In the genomic region with DNA sequence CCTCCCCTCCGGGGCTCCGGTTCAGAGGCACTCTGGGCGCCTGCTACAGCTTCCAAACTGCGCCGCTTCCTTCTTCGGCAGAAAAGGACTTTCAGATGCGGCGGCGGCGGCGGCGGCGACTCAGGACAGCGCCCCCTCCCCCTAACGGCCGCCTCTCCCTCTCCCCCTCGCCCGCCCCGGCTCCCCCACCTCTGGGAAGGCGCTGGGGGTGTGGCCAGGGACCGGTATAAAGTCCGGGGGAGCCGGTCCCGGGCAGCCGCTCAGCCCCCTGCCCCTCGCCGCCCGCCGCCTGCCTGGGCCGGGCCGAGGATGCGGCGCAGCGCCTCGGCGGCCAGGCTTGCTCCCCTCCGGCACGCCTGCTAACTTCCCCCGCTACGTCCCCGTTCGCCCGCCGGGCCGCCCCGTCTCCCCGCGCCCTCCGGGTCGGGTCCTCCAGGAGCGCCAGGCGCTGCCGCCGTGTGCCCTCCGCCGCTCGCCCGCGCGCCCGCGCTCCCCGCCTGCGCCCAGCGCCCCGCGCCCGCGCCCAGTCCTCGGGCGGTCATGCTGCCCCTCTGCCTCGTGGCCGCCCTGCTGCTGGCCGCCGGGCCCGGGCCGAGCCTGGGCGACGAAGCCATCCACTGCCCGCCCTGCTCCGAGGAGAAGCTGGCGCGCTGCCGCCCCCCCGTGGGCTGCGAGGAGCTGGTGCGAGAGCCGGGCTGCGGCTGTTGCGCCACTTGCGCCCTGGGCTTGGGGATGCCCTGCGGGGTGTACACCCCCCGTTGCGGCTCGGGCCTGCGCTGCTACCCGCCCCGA, we compare ENCODE assay signal across 1 cellular context.
TF ChIP-seq lines count a peak whose summit lies in the region.

A gene (plus strand): TSS at position 255 of the 792 bp plus-strand sequence. CDS start 286 bp downstream, at position 541.

TF ChIP-seq in K562, 482 proteins besides CTCF, POLR2A, EP300 and RAD21 (continued from another document and continues in another):
- TF ChIP-seq, protein P1, sequence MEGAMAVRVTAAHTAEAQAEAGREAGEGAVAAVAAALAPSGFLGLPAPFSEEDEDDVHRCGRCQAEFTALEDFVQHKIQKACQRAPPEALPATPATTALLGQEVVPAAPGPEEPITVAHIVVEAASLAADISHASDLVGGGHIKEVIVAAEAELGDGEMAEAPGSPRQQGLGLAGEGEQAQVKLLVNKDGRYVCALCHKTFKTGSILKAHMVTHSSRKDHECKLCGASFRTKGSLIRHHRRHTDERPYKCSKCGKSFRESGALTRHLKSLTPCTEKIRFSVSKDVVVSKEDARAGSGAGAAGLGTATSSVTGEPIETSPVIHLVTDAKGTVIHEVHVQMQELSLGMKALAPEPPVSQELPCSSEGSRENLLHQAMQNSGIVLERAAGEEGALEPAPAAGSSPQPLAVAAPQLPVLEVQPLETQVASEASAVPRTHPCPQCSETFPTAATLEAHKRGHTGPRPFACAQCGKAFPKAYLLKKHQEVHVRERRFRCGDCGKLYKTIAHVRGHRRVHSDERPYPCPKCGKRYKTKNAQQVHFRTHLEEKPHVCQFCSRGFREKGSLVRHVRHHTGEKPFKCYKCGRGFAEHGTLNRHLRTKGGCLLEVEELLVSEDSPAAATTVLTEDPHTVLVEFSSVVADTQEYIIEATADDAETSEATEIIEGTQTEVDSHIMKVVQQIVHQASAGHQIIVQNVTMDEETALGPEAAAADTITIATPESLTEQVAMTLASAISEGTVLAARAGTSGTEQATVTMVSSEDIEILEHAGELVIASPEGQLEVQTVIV (CRISPR knock-in tag; IDR thresholded peaks at IDR 0.05; ENCODE audit: borderline replicate concordance) = no peak
- no peak for TF ChIP-seq NBN (IDR thresholded peaks at IDR 0.05; ENCODE audit: low read depth)
- TF ChIP-seq CTBP1 (IDR thresholded peaks at IDR 0.05; ENCODE audit: borderline replicate concordance) = peak; percentile 57; the same call in 1 of the 2 replicates
- TF ChIP-seq, protein P2, sequence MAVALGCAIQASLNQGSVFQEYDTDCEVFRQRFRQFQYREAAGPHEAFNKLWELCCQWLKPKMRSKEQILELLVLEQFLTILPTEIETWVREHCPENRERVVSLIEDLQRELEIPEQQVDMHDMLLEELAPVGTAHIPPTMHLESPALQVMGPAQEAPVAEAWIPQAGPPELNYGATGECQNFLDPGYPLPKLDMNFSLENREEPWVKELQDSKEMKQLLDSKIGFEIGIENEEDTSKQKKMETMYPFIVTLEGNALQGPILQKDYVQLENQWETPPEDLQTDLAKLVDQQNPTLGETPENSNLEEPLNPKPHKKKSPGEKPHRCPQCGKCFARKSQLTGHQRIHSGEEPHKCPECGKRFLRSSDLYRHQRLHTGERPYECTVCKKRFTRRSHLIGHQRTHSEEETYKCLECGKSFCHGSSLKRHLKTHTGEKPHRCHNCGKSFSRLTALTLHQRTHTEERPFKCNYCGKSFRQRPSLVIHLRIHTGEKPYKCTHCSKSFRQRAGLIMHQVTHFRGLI (CRISPR knock-in tag; IDR thresholded peaks at IDR 0.05) = 0 out of 2 replicates have a peak, but pooled peaks have one; percentile 38
- TF ChIP-seq, protein P3, sequence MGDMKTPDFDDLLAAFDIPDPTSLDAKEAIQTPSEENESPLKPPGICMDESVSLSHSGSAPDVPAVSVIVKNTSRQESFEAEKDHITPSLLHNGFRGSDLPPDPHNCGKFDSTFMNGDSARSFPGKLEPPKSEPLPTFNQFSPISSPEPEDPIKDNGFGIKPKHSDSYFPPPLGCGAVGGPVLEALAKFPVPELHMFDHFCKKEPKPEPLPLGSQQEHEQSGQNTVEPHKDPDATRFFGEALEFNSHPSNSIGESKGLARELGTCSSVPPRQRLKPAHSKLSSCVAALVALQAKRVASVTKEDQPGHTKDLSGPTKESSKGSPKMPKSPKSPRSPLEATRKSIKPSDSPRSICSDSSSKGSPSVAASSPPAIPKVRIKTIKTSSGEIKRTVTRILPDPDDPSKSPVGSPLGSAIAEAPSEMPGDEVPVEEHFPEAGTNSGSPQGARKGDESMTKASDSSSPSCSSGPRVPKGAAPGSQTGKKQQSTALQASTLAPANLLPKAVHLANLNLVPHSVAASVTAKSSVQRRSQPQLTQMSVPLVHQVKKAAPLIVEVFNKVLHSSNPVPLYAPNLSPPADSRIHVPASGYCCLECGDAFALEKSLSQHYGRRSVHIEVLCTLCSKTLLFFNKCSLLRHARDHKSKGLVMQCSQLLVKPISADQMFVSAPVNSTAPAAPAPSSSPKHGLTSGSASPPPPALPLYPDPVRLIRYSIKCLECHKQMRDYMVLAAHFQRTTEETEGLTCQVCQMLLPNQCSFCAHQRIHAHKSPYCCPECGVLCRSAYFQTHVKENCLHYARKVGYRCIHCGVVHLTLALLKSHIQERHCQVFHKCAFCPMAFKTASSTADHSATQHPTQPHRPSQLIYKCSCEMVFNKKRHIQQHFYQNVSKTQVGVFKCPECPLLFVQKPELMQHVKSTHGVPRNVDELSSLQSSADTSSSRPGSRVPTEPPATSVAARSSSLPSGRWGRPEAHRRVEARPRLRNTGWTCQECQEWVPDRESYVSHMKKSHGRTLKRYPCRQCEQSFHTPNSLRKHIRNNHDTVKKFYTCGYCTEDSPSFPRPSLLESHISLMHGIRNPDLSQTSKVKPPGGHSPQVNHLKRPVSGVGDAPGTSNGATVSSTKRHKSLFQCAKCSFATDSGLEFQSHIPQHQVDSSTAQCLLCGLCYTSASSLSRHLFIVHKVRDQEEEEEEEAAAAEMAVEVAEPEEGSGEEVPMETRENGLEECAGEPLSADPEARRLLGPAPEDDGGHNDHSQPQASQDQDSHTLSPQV (IDR thresholded peaks at IDR 0.05) = peak; percentile 89; the same call in 1 of the 2 replicates
- TF ChIP-seq, protein P4, sequence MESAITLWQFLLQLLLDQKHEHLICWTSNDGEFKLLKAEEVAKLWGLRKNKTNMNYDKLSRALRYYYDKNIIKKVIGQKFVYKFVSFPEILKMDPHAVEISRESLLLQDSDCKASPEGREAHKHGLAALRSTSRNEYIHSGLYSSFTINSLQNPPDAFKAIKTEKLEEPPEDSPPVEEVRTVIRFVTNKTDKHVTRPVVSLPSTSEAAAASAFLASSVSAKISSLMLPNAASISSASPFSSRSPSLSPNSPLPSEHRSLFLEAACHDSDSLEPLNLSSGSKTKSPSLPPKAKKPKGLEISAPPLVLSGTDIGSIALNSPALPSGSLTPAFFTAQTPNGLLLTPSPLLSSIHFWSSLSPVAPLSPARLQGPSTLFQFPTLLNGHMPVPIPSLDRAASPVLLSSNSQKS (CRISPR knock-in tag; IDR thresholded peaks at IDR 0.05) = no peak
- no peak for TF ChIP-seq XRCC4 (IDR thresholded peaks at IDR 0.05; ENCODE audit: extremely low read depth, insufficient read depth, insufficient read length)
- TF ChIP-seq, protein P5, sequence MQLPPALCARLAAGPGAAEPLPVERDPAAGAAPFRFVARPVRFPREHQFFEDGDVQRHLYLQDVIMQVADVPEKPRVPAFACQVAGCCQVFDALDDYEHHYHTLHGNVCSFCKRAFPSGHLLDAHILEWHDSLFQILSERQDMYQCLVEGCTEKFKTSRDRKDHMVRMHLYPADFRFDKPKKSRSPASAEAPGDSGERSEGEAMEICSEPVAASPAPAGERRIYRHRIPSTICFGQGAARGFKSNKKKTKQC (CRISPR knock-in tag; IDR thresholded peaks at IDR 0.05) = 0 out of 2 replicates have a peak, but pooled peaks have one; percentile 26
- TF ChIP-seq RFX1 (IDR thresholded peaks at IDR 0.05) = no peak
- no peak for TF ChIP-seq NR2C1 (IDR thresholded peaks at IDR 0.05)
- no peak for TF ChIP-seq NR2C1 (tag; IDR thresholded peaks at IDR 0.05)
- TF ChIP-seq, protein P6, sequence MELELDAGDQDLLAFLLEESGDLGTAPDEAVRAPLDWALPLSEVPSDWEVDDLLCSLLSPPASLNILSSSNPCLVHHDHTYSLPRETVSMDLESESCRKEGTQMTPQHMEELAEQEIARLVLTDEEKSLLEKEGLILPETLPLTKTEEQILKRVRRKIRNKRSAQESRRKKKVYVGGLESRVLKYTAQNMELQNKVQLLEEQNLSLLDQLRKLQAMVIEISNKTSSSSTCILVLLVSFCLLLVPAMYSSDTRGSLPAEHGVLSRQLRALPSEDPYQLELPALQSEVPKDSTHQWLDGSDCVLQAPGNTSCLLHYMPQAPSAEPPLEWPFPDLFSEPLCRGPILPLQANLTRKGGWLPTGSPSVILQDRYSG (tag; conservative IDR thresholded peaks at IDR 0.05; ENCODE audit: low read depth) = no peak
- TF ChIP-seq SREBF2 (CRISPR knock-in tag; IDR thresholded peaks at IDR 0.05) = no peak
- 0 out of 2 replicates have a peak, but pooled peaks have one; percentile 35 for TF ChIP-seq SMARCC2 (IDR thresholded peaks at IDR 0.05; ENCODE audit: low read depth)
- TF ChIP-seq KLF16 (IDR thresholded peaks at IDR 0.05) = no peak
- peak; percentile 63 for TF ChIP-seq U2AF1 (optimal IDR thresholded peaks at IDR 0.05; ENCODE audit: low read depth, low read length)
- TF ChIP-seq, protein P7, sequence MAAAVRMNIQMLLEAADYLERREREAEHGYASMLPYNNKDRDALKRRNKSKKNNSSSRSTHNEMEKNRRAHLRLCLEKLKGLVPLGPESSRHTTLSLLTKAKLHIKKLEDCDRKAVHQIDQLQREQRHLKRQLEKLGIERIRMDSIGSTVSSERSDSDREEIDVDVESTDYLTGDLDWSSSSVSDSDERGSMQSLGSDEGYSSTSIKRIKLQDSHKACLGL (CRISPR knock-in tag; IDR thresholded peaks at IDR 0.05; ENCODE audit: borderline replicate concordance, poor library complexity, severe bottlenecking) = no peak
- TF ChIP-seq ARHGAP35 (IDR thresholded peaks at IDR 0.05; ENCODE audit: partially characterized antibody) = no peak
- TF ChIP-seq TCF7L2 (IDR thresholded peaks at IDR 0.05; ENCODE audit: low read depth, low read length) = no peak
- peak; percentile 55 for TF ChIP-seq FIP1L1 (IDR thresholded peaks at IDR 0.05; ENCODE audit: low read depth, low read length, poor library complexity, severe bottlenecking)
- no peak for TF ChIP-seq POLR3A (IDR thresholded peaks at IDR 0.05; ENCODE audit: borderline replicate concordance, extremely low read depth, insufficient read depth, insufficient read length)
- TF ChIP-seq, protein P8, sequence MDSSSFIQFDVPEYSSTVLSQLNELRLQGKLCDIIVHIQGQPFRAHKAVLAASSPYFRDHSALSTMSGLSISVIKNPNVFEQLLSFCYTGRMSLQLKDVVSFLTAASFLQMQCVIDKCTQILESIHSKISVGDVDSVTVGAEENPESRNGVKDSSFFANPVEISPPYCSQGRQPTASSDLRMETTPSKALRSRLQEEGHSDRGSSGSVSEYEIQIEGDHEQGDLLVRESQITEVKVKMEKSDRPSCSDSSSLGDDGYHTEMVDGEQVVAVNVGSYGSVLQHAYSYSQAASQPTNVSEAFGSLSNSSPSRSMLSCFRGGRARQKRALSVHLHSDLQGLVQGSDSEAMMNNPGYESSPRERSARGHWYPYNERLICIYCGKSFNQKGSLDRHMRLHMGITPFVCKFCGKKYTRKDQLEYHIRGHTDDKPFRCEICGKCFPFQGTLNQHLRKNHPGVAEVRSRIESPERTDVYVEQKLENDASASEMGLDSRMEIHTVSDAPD (CRISPR knock-in tag; IDR thresholded peaks at IDR 0.05) = no peak
- TF ChIP-seq ZNF224 (CRISPR knock-in tag; IDR thresholded peaks at IDR 0.05) = no peak
- TF ChIP-seq, protein P9, sequence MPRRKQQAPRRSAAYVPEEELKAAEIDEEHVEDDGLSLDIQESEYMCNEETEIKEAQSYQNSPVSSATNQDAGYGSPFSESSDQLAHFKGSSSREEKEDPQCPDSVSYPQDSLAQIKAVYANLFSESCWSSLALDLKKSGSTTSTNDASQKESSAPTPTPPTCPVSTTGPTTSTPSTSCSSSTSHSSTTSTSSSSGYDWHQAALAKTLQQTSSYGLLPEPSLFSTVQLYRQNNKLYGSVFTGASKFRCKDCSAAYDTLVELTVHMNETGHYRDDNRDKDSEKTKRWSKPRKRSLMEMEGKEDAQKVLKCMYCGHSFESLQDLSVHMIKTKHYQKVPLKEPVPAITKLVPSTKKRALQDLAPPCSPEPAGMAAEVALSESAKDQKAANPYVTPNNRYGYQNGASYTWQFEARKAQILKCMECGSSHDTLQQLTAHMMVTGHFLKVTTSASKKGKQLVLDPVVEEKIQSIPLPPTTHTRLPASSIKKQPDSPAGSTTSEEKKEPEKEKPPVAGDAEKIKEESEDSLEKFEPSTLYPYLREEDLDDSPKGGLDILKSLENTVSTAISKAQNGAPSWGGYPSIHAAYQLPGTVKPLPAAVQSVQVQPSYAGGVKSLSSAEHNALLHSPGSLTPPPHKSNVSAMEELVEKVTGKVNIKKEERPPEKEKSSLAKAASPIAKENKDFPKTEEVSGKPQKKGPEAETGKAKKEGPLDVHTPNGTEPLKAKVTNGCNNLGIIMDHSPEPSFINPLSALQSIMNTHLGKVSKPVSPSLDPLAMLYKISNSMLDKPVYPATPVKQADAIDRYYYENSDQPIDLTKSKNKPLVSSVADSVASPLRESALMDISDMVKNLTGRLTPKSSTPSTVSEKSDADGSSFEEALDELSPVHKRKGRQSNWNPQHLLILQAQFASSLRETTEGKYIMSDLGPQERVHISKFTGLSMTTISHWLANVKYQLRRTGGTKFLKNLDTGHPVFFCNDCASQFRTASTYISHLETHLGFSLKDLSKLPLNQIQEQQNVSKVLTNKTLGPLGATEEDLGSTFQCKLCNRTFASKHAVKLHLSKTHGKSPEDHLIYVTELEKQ (CRISPR knock-in tag; IDR thresholded peaks at IDR 0.05) = no peak
- TF ChIP-seq ILF3 (IDR thresholded peaks at IDR 0.05; ENCODE audit: borderline replicate concordance) = no peak
- TF ChIP-seq ZNF444 (CRISPR knock-in tag; IDR thresholded peaks at IDR 0.05) = peak; percentile 99
- no peak for TF ChIP-seq BHLHE40 (IDR thresholded peaks at IDR 0.05; ENCODE audit: low read length)
- no peak for TF ChIP-seq ZNF174 (CRISPR knock-in tag; IDR thresholded peaks at IDR 0.05)
- no peak for TF ChIP-seq KAT8 (IDR thresholded peaks at IDR 0.05; ENCODE audit: low read depth)
- TF ChIP-seq PRPF4 (IDR thresholded peaks at IDR 0.05; ENCODE audit: insufficient read depth, low read depth, low read length, poor library complexity, severe bottlenecking) = no peak
- TF ChIP-seq ZNF133 (CRISPR knock-in tag; IDR thresholded peaks at IDR 0.05) = no peak
- TF ChIP-seq NFIX (CRISPR knock-in tag; IDR thresholded peaks at IDR 0.05; ENCODE audit: low read depth) = no peak
- peak; percentile 35; the same call in 1 of the 2 replicates for TF ChIP-seq ZNF24 (IDR thresholded peaks at IDR 0.05)
- TF ChIP-seq KLF6 (CRISPR knock-in tag; IDR thresholded peaks at IDR 0.05; ENCODE audit: borderline replicate concordance) = no peak
- TF ChIP-seq SMC3 (conservative IDR thresholded peaks at IDR 0.05; ENCODE audit: insufficient read depth, low read depth, low read length) = peak; percentile 72
- no peak for TF ChIP-seq NFYB (IDR thresholded peaks at IDR 0.05; ENCODE audit: extremely low read depth, insufficient read length)
- no peak for TF ChIP-seq MCM5 (IDR thresholded peaks at IDR 0.05; ENCODE audit: low read depth)
- TF ChIP-seq, protein P10, sequence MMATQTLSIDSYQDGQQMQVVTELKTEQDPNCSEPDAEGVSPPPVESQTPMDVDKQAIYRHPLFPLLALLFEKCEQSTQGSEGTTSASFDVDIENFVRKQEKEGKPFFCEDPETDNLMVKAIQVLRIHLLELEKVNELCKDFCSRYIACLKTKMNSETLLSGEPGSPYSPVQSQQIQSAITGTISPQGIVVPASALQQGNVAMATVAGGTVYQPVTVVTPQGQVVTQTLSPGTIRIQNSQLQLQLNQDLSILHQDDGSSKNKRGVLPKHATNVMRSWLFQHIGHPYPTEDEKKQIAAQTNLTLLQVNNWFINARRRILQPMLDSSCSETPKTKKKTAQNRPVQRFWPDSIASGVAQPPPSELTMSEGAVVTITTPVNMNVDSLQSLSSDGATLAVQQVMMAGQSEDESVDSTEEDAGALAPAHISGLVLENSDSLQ (IDR thresholded peaks at IDR 0.05) = no peak
- 0 out of 2 replicates have a peak, but pooled peaks have one; percentile 30 for TF ChIP-seq ZNF431 (CRISPR knock-in tag; IDR thresholded peaks at IDR 0.05)
- TF ChIP-seq KAT2B (IDR thresholded peaks at IDR 0.05; ENCODE audit: low read depth, low read length) = no peak
- peak; percentile 32 for TF ChIP-seq HMGN3 (IDR thresholded peaks at IDR 0.05; ENCODE audit: borderline replicate concordance, extremely low read depth, insufficient read length, low read depth, low read length)
- TF ChIP-seq PCBP1 (IDR thresholded peaks at IDR 0.05; ENCODE audit: low read depth, low read length, poor library complexity, severe bottlenecking) = no peak
